ENCODE assay signal across 35 cellular contexts in genomic region chr15:23670970-23671369, GRCh38. TPM values are rescaled to one million over a fixed set of nuclear protein-coding genes. Genes with fewer than 3 reads are reported as not detected.
"Had no signal": no experiment of that assay in that cellular context is flagged by ENCODE, and none has a peak within 500 bp of the region (broad histone marks: within the 10 kb centered on the region; RNA-seq: fewer than 3 reads in every experiment).

No MANE protein-coding gene starts in this region.

- H3K27ac ChIP-seq: adrenal gland, body of pancreas, brain microvascular endothelial cell, breast epithelium, VCaP had no signal

- FAIRE-seq: astrocyte, TTC549 had no signal

- H3K4me3 ChIP-seq: adrenal gland, body of pancreas, breast epithelium had no signal

- H3K36me3 ChIP-seq: adrenal gland, brain microvascular endothelial cell, breast epithelium had no signal

- DNase-seq: activated B cell treated with CpG ODN at 0.5 μM for 24 hours; activated CD4-positive, alpha-beta memory T cell treated with anti-CD3 and anti-CD28 coated beads for 36 hours; activated CD4-positive, alpha-beta T cell treated with anti-CD3 and anti-CD28 coated beads for 4 hours; activated CD4-positive, alpha-beta T cell treated with anti-CD3 and anti-CD28 coated beads, Interleukin-2, amount 10 ng/mL, durations not matched to agents 24 days and 14 days; activated CD4-positive, alpha-beta T cell treated with anti-CD3 and anti-CD28 coated beads, Interleukin-2, amount 50 U/mL, for 1 hour; activated CD4-positive, alpha-beta T cell treated with anti-CD3 and anti-CD28 coated beads, Interleukin-2, amount 50 U/mL, for 4 hours; activated CD4-positive, CD25-positive, alpha-beta regulatory T cell treated with anti-CD3 and anti-CD28 coated beads, Interleukin-2, amount 50 U/mL, for 72 hours; activated CD8-positive, alpha-beta memory T cell treated with anti-CD3 and anti-CD28 coated beads, Interleukin-2, amount 50 U/mL, for 4 hours; activated CD8-positive, alpha-beta T cell treated with anti-CD3 and anti-CD28 coated beads for 36 hours; activated effector memory CD4-positive, alpha-beta T cell treated with anti-CD3 and anti-CD28 coated beads, Interleukin-2, amount 50 U/mL, for 16 hours; activated gamma-delta T cell treated with Interleukin-2 at 50 U/mL for 16 hours; activated naive CD4-positive, alpha-beta T cell; activated naive CD4-positive, alpha-beta T cell treated with anti-CD3 and anti-CD28 coated beads for 36 hours; activated naive CD4-positive, alpha-beta T cell treated with anti-CD3 and anti-CD28 coated beads, Interleukin-2, amount 50 U/mL, for 16 hours; activated naive CD8-positive, alpha-beta T cell treated with anti-CD3 and anti-CD28 coated beads for 36 hours; activated T-cell treated with anti-CD3 and anti-CD28 coated beads for 4 hours; activated T-cell treated with anti-CD3 and anti-CD28 coated beads, Interleukin-2, amount 50 U/mL, for 1 hour; activated T-cell treated with anti-CD3 and anti-CD28 coated beads, Interleukin-2, amount 50 U/mL, for 4 hours; activated T-cell treated with anti-CD3 and anti-CD28 coated beads, Interleukin-2, amount 50 U/mL, for 72 hours; adrenal gland; amniotic stem cell; aorta; body of pancreas; brain microvascular endothelial cell; central memory CD4-positive, alpha-beta T cell; T-helper 2 cell; T-helper 9 cell had no signal

- H3K9me3 ChIP-seq: adrenal gland, body of pancreas, breast epithelium had no signal

- H3K4me1 ChIP-seq: adrenal gland, body of pancreas, breast epithelium had no signal

- H3K27me3 ChIP-seq: adrenal gland, body of pancreas, brain microvascular endothelial cell, breast epithelium had no signal

- ATAC-seq: activated CD8-positive, alpha-beta T cell treated with anti-CD3 and anti-CD28 coated beads for 36 hours; activated naive CD4-positive, alpha-beta T cell treated with anti-CD3 and anti-CD28 coated beads, Interleukin-2, amount 50 U/mL, for 72 hours; activated T-cell treated with anti-CD3 and anti-CD28 coated beads, Interleukin-2, amount 50 U/mL, for 4 hours; activated T-cell treated with anti-CD3 and anti-CD28 coated beads, Interleukin-2, amount 50 U/mL, for 72 hours; activated T-helper 17 cell treated with anti-CD3 and anti-CD28 coated beads, Interleukin-2, amount 50 U/mL, for 72 hours; body of pancreas had no signal

RNA-seq across cellular contexts. Expression of gene NDN, which starts 16.1 kb away (rescaled TPM):
- total RNA-seq: activated B cell treated with CpG ODN at 0.5 μM for 24 hours had no signal

RNA-seq across cellular contexts. Expression of gene MAGEL2, which starts 23.3 kb away (rescaled TPM):
- total RNA-seq: activated B cell treated with CpG ODN at 0.5 μM for 24 hours; activated CD4-positive, alpha-beta memory T cell treated with anti-CD3 and anti-CD28 coated beads for 36 hours; activated CD4-positive, alpha-beta T cell treated with anti-CD3 and anti-CD28 coated beads, Interleukin-2, amount 10 ng/mL, durations not matched to agents 24 days and 14 days; activated CD8-positive, alpha-beta memory T cell treated with anti-CD3 and anti-CD28 coated beads for 36 hours; activated CD8-positive, alpha-beta T cell treated with anti-CD3 and anti-CD28 coated beads for 36 hours; activated naive CD4-positive, alpha-beta T cell treated with anti-CD3 and anti-CD28 coated beads for 36 hours; activated naive CD4-positive, alpha-beta T cell treated with anti-CD3 and anti-CD28 coated beads, Interleukin-2, amount 50 U/mL, for 72 hours; activated naive CD8-positive, alpha-beta T cell treated with anti-CD3 and anti-CD28 coated beads for 36 hours; activated T-cell treated with anti-CD3 and anti-CD28 coated beads, Interleukin-2, amount 50 U/mL, for 4 hours; activated T-cell treated with anti-CD3 and anti-CD28 coated beads, Interleukin-2, amount 50 U/mL, for 72 hours; activated T-helper 1 cell treated with anti-CD3 and anti-CD28 coated beads, Interleukin-12 subunit alpha, Interleukin-12 subunit beta, Interleukin-2, Interleukin-4 antibody, amounts not matched to agents 30 ng/mL and 10 ng/mL and 1 ng/mL, durations not matched to agents 14 hours and 24 hours and 36 hours; activated T-helper 17 cell treated with anti-CD3 and anti-CD28 coated beads, Interleukin-2, amount 50 U/mL, for 72 hours had no signal
